ENCODE assay signal across 8 cellular contexts in genomic region chr11:64185323-64186204, GRCh38. TPM values are rescaled to one million over a fixed set of nuclear protein-coding genes. Genes with fewer than 3 reads are reported as not detected.
DNase-seq lines count a peak whose midpoint lies in the region; ATAC-seq and TF ChIP-seq lines count a peak whose summit lies in the region.

STIP1 (plus strand) TSS chr11:64186171; CDS start chr11:64186262, 91 bp downstream.

- ATAC-seq in GM21576 (IDR thresholded peaks at IDR 0.05; ENCODE audit: unreplicated experiment) (peak; percentile 83), PC-3 (peak; percentile 86)

- H3K9ac ChIP-seq in PC-3 (ENCODE audit: low read length): peak within 1 kb of the TSS; percentile 87
- H3K9ac ChIP-seq in mucosa of rectum (ENCODE audit: low read depth in 1 of 2, low read length in 2 of 2): peak within 1 kb of the TSS; percentile 48 to 91

- H3K9me3 ChIP-seq in PC-3 (ENCODE audit: low read length): no peaks in the 10 kb centered on the region
- no peaks in the 10 kb centered on the region for H3K9me3 ChIP-seq in mucosa of rectum (ENCODE audit: control insufficient read depth in 2 of 2, low read length in 2 of 2)

- H3K4me3 ChIP-seq in PC-3 (ENCODE audit: low read length) (peak within 1 kb of the TSS; percentile 81), epithelial cell of proximal tubule (ENCODE audit: low read depth, low read length) (peak within 1 kb of the TSS; percentile 65), mucosa of rectum (ENCODE audit: low read length in 2 of 2) (peak within 1 kb of the TSS; percentile 70 to 82)

- H3K27ac ChIP-seq in PC-3 (ENCODE audit: low read length) (peak within 1 kb of the TSS; percentile 59), mucosa of rectum (ENCODE audit: low read depth in 2 of 2, low read length in 2 of 2) (peak within 1 kb of the TSS; percentile 93 to 96)

- no peaks in the 10 kb centered on the region for H3K9me2 ChIP-seq in PC-3 (replicated peaks; ENCODE audit: low read length)

- H2AFZ ChIP-seq in PC-3 (ENCODE audit: low read length): peak within 1 kb of the TSS; percentile 58

- H3F3A ChIP-seq in PC-3 (ENCODE audit: low read length, unreplicated experiment): peaks cover 4% of the 10 kb centered on the region

- TF ChIP-seq RAD21 in Ishikawa (IDR thresholded peaks at IDR 0.05; ENCODE audit: low read depth): peak; percentile 6; the same call in 1 of the 2 replicates

- H3K27me3 ChIP-seq in PC-3 (ENCODE audit: low read length) (no peaks in the 10 kb centered on the region), mucosa of rectum (ENCODE audit: control insufficient read depth in 2 of 2, insufficient read depth in 2 of 2, low read length in 2 of 2) (no peaks in the 10 kb centered on the region)

- DNase-seq in DMS53 (lab: John Stamatoyannopoulos, UW) (peak; percentile 100), PC-3 (peak; percentile 100), activated T-cell treated with anti-CD3 and anti-CD28 coated beads for 48 hours (ENCODE audit: low read depth) (peak; percentile 98), epithelial cell of proximal tubule (ENCODE audit: low read depth) (peak; percentile 100)
- peak; percentile 99 for DNase-seq in stimulated activated CD8-positive, alpha-beta memory T cell treated with anti-CD3 and anti-CD28 coated beads, Interleukin-4, amount 100 ng/mL, for 48 hours

- BruUV-seq in PC-3 (replicated peaks; lab: Mats Ljungman, UMichigan): no TSS peak

- no peak; the same call in 1 of the 2 replicates for TF ChIP-seq CTCF in PC-3 (conservative IDR thresholded peaks at IDR 0.05; ENCODE audit: low read depth, low read length)
- peak; percentile 35 for TF ChIP-seq CTCF in epithelial cell of proximal tubule (conservative IDR thresholded peaks at IDR 0.05; ENCODE audit: low read depth, low read length)

- H3K4me1 ChIP-seq in PC-3 (ENCODE audit: insufficient read depth, low read length) (peaks cover 27% of the 10 kb centered on the region), mucosa of rectum (ENCODE audit: control insufficient read depth in 2 of 2, insufficient read depth in 2 of 2, low read length in 2 of 2) (peaks cover 19 to 26% of the 10 kb centered on the region in 2 donors)

- intact Hi-C loops in PC-3 (cut with micrococcal nuclease): loop anchor here (1.0 to 10.0 kb wide), 4 partner anchors 19 to 1461 kb away; partner anchors contain the start of genes DNAJC4, ESRRA, HNRNPUL2 and MACROD1

- CTCF ChIA-PET in PC-3 (lab: Charles Lee): interaction anchor here (0.5 to 1.6 kb wide), 7 partner anchors 10 to 170 kb away, joined by 3 to 10 read pairs (median 4); partner anchors contain the start of genes MACROD1, PRDX5 and TRMT112

- peaks cover 28% of the 10 kb centered on the region for H3K79me2 ChIP-seq in PC-3 (ENCODE audit: low read length)

- POLR2A ChIA-PET in PC-3 (lab: Charles Lee; ENCODE audit: unreplicated experiment): interaction anchor here (0.7 to 2.0 kb wide), 4 partner anchors 19 to 864 kb away, joined by 3 to 17 read pairs (median 10); no protein-coding TSS in a partner anchor

- H3K36me3 ChIP-seq in PC-3 (ENCODE audit: low read depth, low read length) (peaks cover 18% of the 10 kb centered on the region), mucosa of rectum (ENCODE audit: control insufficient read depth in 2 of 2, insufficient read depth in 2 of 2, low read length in 2 of 2) (no peaks in the 10 kb centered on the region)

- 0 out of 2 replicates have a peak, but pooled peaks have one; percentile 21 for TF ChIP-seq EP300 in Ishikawa (IDR thresholded peaks at IDR 0.05; ENCODE audit: borderline replicate concordance)

- H4K20me1 ChIP-seq in PC-3 (ENCODE audit: low read length): peaks cover 11% of the 10 kb centered on the region

- H3K4me2 ChIP-seq in PC-3 (ENCODE audit: low read length): peak within 1 kb of the TSS; percentile 94

TF ChIP-seq in Ishikawa, 13 proteins besides CTCF, POLR2A, EP300 and RAD21:
- TF ChIP-seq EGR1 (IDR thresholded peaks at IDR 0.05): peak; percentile 83
- no peak for TF ChIP-seq NFIC (IDR thresholded peaks at IDR 0.05)
- no peak for TF ChIP-seq FOXM1 (IDR thresholded peaks at IDR 0.05; ENCODE audit: borderline replicate concordance, low read depth)
- TF ChIP-seq TEAD4 (IDR thresholded peaks at IDR 0.05): 0 out of 2 replicates have a peak, but pooled peaks have one; percentile 68
- peak; percentile 94 for TF ChIP-seq USF1 (IDR thresholded peaks at IDR 0.05)
- no peak for TF ChIP-seq CEBPB (IDR thresholded peaks at IDR 0.05)
- TF ChIP-seq TCF12 (IDR thresholded peaks at IDR 0.05; ENCODE audit: low read depth): peak; percentile 71
- TF ChIP-seq TAF1 (IDR thresholded peaks at IDR 0.05; ENCODE audit: low read depth): peak; percentile 93
- no peak for TF ChIP-seq ZBTB7A (IDR thresholded peaks at IDR 0.05; ENCODE audit: low read depth)
- TF ChIP-seq REST (IDR thresholded peaks at IDR 0.05; ENCODE audit: low read depth): no peak
- TF ChIP-seq CREB1 (IDR thresholded peaks at IDR 0.05; ENCODE audit: low read depth): peak; percentile 58; the same call in 1 of the 2 replicates
- peak; percentile 54; the same call in 1 of the 2 replicates for TF ChIP-seq YY1 (IDR thresholded peaks at IDR 0.05; ENCODE audit: low read depth)
- TF ChIP-seq MAX (IDR thresholded peaks at IDR 0.05): peak; percentile 98
TF ChIP-seq in Ishikawa: peak in this region for 8.

RNA-seq across cellular contexts. Expression of gene STIP1, which starts in this region (rescaled TPM):
- total RNA-seq in PC-3 (2014; rRNA removed): 543 and 557 TPM in 2 replicates
- total RNA-seq in epithelial cell of proximal tubule: 275 and 315 TPM in 2 replicates

Comparison
In these comparisons a context has a peak if more than half of its experiments do, and no peak if none do; other contexts are left out.
1. Peak in every context shown above with its lines: DNase-seq, ATAC-seq, H3K4me3 ChIP-seq and H3K27ac ChIP-seq.